ENCODE assay signal across 8 cellular contexts in the genomic region with DNA sequence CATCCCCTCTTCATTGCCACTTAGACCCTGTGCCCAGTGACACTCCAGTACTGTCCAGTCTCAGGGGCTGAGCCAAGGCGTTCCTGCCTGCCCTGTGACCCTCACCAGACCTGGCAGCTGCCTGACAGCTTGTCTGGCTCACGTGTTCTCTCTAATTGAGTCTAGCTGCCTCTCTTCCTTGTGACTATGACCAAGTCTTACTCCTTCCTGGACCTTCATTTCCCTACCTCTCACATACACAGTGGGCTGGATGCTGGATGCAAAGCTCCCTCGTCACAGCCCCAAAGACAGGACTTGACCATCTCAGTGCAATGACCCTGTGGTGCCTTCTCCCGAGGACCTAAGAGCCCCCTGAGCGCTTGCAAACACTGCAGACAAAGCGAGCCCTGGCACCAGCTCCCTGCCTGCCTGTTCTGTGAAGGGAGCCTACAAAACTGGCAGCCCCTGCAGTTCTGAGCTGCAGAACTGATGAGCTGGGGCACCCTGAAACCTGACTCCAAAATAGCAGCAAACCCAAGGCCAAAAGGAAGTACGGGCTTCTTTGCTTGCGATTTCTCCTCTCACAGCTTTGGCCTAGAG.
DNase-seq lines count a peak whose midpoint lies in the region; TF ChIP-seq lines count a peak whose summit lies in the region.

No MANE protein-coding gene starts in this region.

- peak overlapping the region; percentile 78 for H3K4me3 ChIP-seq in OCI-LY3 (ENCODE audit: low read length)
- peak overlapping the region; percentile 68 for H3K4me3 ChIP-seq in endocrine pancreas (ENCODE audit: control insufficient read depth, insufficient read depth, low read length)

- H2AFZ ChIP-seq in OCI-LY3 (ENCODE audit: low read depth, low read length): no peak overlapping the region

- H3K79me2 ChIP-seq in OCI-LY3 (ENCODE audit: low read length): peaks cover 39% of the 10 kb centered on the region

- no peaks in the 10 kb centered on the region for H3K9me3 Mint-ChIP-seq in nephron progenitor cell

- H3K9me3 ChIP-seq in OCI-LY3 (ENCODE audit: insufficient read depth, low read length) (no peaks in the 10 kb centered on the region), endocrine pancreas (ENCODE audit: control insufficient read depth, low read length) (no peaks in the 10 kb centered on the region)

- peak overlapping the region; percentile 76 for H3K9ac ChIP-seq in OCI-LY3 (ENCODE audit: low read length)
- H3K9ac ChIP-seq in endocrine pancreas (ENCODE audit: control insufficient read depth, insufficient read depth, low read length): peak overlapping the region; percentile 82

- no peak overlapping the region for H3K27ac Mint-ChIP-seq in nephron progenitor cell

- H3K4me3 Mint-ChIP-seq in nephron progenitor cell: peak overlapping the region; percentile 94

- H3K27ac ChIP-seq in OCI-LY3 (ENCODE audit: low read length): no peak overlapping the region

- H4K20me1 ChIP-seq in OCI-LY3 (ENCODE audit: insufficient read depth, low read length): peaks cover 27% of the 10 kb centered on the region

- TF ChIP-seq CTCF in OCI-LY3 (IDR thresholded peaks at IDR 0.05; ENCODE audit: low read depth, low read length): no peak
- TF ChIP-seq CTCF in nephron progenitor cell (IDR thresholded peaks at IDR 0.05): no peak

- H3K27me3 Mint-ChIP-seq in nephron progenitor cell (ENCODE audit: low read depth, poor library complexity): peaks cover 5% of the 10 kb centered on the region

- peaks cover 40% of the 10 kb centered on the region for H3K4me1 ChIP-seq in OCI-LY3 (ENCODE audit: low read length)
- H3K4me1 ChIP-seq in endocrine pancreas (ENCODE audit: control insufficient read depth, insufficient read depth, low read length): peaks cover 7% of the 10 kb centered on the region

- H3K4me2 ChIP-seq in OCI-LY3 (ENCODE audit: low read length): peak overlapping the region; percentile 99

- H3K4me1 Mint-ChIP-seq in nephron progenitor cell: peaks cover 77% of the 10 kb centered on the region

- H3K36me3 Mint-ChIP-seq in nephron progenitor cell (ENCODE audit: low read depth): peaks cover 10% of the 10 kb centered on the region

- peak; percentile 5 for DNase-seq in COLO668 (lab: John Stamatoyannopoulos, UW; ENCODE audit: unreplicated experiment)
- no peak for DNase-seq in nephron progenitor cell
- DNase-seq in NCI-H2029 (lab: John Stamatoyannopoulos, UW): no peak
- no peak for DNase-seq in SW 1271 (lab: John Stamatoyannopoulos, UW)
- DNase-seq in activated effector memory CD4-positive, alpha-beta T cell treated with Interleukin-2 at 50 U/mL for 16 hours: no peak
- DNase-seq in GM19238 (ENCODE audit: insufficient read length, low spot score): no peak

- H3K36me3 ChIP-seq in OCI-LY3 (replicated peaks; ENCODE audit: low read depth, low read length) (peaks cover 28% of the 10 kb centered on the region), endocrine pancreas (ENCODE audit: control insufficient read depth, insufficient read depth, low read length) (no peaks in the 10 kb centered on the region)

- H3K27me3 ChIP-seq in OCI-LY3 (ENCODE audit: low read depth, low read length) (no peaks in the 10 kb centered on the region), endocrine pancreas (ENCODE audit: control insufficient read depth, insufficient read depth, low read length) (no peaks in the 10 kb centered on the region)
